Comparison of ENCODE assay signal across 13 cellular contexts in the genomic region with DNA sequence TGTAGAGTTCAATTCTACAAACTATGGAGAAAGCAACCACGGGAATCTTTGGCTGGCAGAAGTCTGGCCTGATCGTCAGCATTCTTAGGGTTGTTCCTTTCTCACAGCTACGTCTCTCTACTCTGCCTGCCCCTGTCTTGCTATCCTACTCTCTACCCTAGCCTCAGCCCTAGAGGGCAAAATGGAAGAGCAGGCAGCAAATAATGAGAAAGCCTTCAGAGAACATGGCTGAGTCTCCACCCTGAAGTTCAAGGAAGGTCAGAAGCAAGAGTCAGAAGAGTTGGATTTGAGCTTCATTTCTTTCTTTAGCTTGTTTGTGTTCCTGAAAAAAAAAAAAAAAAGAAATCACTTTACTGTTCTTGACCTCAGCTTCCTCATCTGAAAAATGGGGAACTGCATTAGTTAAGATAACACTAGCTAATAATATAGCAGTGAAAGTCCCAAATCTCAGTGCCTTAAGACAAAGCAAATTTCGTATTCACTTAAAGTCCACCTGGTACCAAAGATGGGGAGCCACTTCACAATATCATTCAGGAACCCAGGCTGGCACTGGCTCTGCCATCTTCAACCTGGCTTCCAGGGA.
"Had no signal": no experiment of that assay in that cellular context is flagged by ENCODE, and none has a peak within 500 bp of the region (broad histone marks: within the 10 kb centered on the region; RNA-seq: fewer than 3 reads in every experiment).

No MANE protein-coding gene starts in this region.

- H3K36me3 ChIP-seq: pancreas, tibial nerve had no signal

- DNase-seq: activated gamma-delta T cell treated with Interleukin-2 at 50 U/mL for 16 hours; activated T-cell treated with anti-CD3 and anti-CD28 coated beads, Interleukin-2, amount 50 U/mL, for 48 hours; aorta; foreskin melanocyte; left ventricle myocardium superior; mesendoderm; pancreas; retina; T-helper 17 cell had no signal

- ATAC-seq: activated CD4-positive, CD25-positive, alpha-beta regulatory T cell treated with anti-CD3 and anti-CD28 coated beads, Interleukin-2, amount 50 U/mL, for 24 hours; left ventricle myocardium superior; SK-N-SH treated with all-trans-retinoic acid at 6 μM for 48 hours had no signal

- H3K27me3 ChIP-seq: pancreas, tibial nerve had no signal

- H3K9me3 ChIP-seq: pancreas had no signal

- H3K27ac ChIP-seq: pancreas, skin epidermis, tibial nerve had no signal

- H3K4me3 ChIP-seq: pancreas, skin epidermis, tibial nerve had no signal

- H3K4me1 ChIP-seq: pancreas, tibial nerve had no signal
